Comparison of ENCODE assay signal across 21 cellular contexts in the genomic region with DNA sequence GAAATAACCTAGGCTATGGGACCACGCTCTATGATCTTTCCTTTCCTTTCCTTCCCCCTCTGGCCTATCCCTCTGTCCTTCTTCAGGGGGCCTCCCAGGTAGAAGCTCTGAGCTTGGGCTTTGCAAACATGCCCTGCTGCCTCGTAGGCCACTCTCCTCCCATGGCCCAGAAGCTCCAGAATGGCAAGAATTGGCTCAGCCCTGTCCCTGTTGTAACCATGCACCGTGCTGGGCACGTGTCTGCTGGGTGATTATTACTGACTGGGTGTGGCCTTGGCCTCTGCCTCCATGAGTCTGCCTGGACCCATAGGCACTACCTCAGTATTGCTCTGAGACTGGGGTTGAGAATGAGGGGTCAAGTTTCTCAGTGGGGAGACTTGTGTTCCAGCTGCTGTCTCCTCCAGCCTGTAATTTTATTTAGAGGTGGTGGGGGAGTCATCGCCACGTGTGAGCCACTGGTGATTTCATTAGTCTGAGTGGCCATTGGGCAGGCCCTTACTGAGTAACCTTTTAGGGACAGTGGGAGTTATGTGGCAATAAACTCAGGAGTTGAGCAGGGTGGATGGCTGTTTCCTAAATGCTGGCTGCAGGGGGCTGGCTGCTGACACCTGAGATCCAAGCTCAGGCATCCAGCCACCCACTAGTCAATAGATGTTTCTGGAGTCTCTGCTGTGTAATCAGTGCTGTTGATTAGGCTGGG.
DNase-seq lines count a peak whose midpoint lies in the region; ATAC-seq and TF ChIP-seq lines count a peak whose summit lies in the region.
"Had no signal": no experiment of that assay in that cellular context is flagged by ENCODE, and none has a peak within 500 bp of the region (broad histone marks: within the 10 kb centered on the region; RNA-seq: fewer than 3 reads in every experiment).

No MANE protein-coding gene starts in this region.

- H3K4me3 ChIP-seq in GM23248 (no peak overlapping the region), RWPE2 (ENCODE audit: severe bottlenecking) (no peak overlapping the region), sigmoid colon (no peak overlapping the region), esophagus squamous epithelium (no peak overlapping the region)
- H3K4me3 ChIP-seq: PC-9, SJCRH30 had no signal

- H3K27ac ChIP-seq in GM23248 (no peak overlapping the region), RWPE2 (ENCODE audit: poor library complexity, severe bottlenecking) (no peak overlapping the region), sigmoid colon (no peak overlapping the region), esophagus squamous epithelium (no peak overlapping the region)
- H3K27ac ChIP-seq: PC-9, RWPE1, SJCRH30 had no signal

- DNase-seq in GM23248 (peak; percentile 11), RWPE2 (ENCODE audit: low spot score) (no peak), sigmoid colon (peak; percentile 24), esophagus squamous epithelium (lab: John Stamatoyannopoulos, UW) (no peak)
- DNase-seq: C1 segment of cervical spinal cord, DND-41, GF-D8, HCEC 1CT, KG1, MV-4-11, NCI-H1694 treated with DMSO at 0.1 percent for 48 hours, NCI-H2107, NCI-H2227 treated with DMSO at 0.1 percent for 48 hours, NCI-H510A treated with DMSO at 0.1 percent for 48 hours, PC-9, SJCRH30, SW 1271 had no signal

- no peaks in the 10 kb centered on the region for H3F3A ChIP-seq in GM23248 (ENCODE audit: insufficient read depth)

- H3K4me1 ChIP-seq in GM23248 (ENCODE audit: insufficient read depth) (no peaks in the 10 kb centered on the region), RWPE2 (ENCODE audit: insufficient read depth, poor library complexity, severe bottlenecking) (peaks cover 6% of the 10 kb centered on the region), sigmoid colon (no peaks in the 10 kb centered on the region), esophagus squamous epithelium (no peaks in the 10 kb centered on the region)
- H3K4me1 ChIP-seq: SJCRH30 had no signal

- no peak overlapping the region for H3K4me2 ChIP-seq in GM23248 (ENCODE audit: unreplicated experiment)
- H3K4me2 ChIP-seq: PC-9 had no signal

- no peaks in the 10 kb centered on the region for H3K9me2 ChIP-seq in GM23248 (ENCODE audit: insufficient read depth)

- no peak overlapping the region for H2AFZ ChIP-seq in GM23248
- H2AFZ ChIP-seq: PC-9 had no signal

- H3K9ac ChIP-seq in GM23248, result no peak overlapping the region

- H3K9me3 ChIP-seq in GM23248 (ENCODE audit: low read depth), result no peaks in the 10 kb centered on the region
- H3K9me3 ChIP-seq in RWPE2 (ENCODE audit: severe bottlenecking), result no peaks in the 10 kb centered on the region
- no peaks in the 10 kb centered on the region for H3K9me3 ChIP-seq in sigmoid colon
- H3K9me3 ChIP-seq in esophagus squamous epithelium, result no peaks in the 10 kb centered on the region
- H3K9me3 ChIP-seq: SJCRH30 had no signal

- no peak for TF ChIP-seq EP300 in sigmoid colon (IDR thresholded peaks at IDR 0.05)

- TF ChIP-seq POLR2A in sigmoid colon (IDR thresholded peaks at IDR 0.05) (no peak), esophagus squamous epithelium (IDR thresholded peaks at IDR 0.05) (no peak)

- in situ Hi-C loops in GM23248 (cut with MboI), result no loop called here

- intact Hi-C loops in sigmoid colon (cut with DNase I) (no loop called here), esophagus squamous epithelium (cut with DNase I) (no loop called here)

- H3K36me3 ChIP-seq in GM23248 (ENCODE audit: low read depth) (no peaks in the 10 kb centered on the region), RWPE2 (ENCODE audit: low read depth) (no peaks in the 10 kb centered on the region), sigmoid colon (no peaks in the 10 kb centered on the region), esophagus squamous epithelium (no peaks in the 10 kb centered on the region)

- H4K20me1 ChIP-seq in GM23248 (ENCODE audit: insufficient read depth), result no peaks in the 10 kb centered on the region

- ATAC-seq in RWPE2 (ENCODE audit: low read depth) (0 out of 3 replicates have a peak, but pooled peaks have one; percentile 23), esophagus mucosa (peak; percentile 62), HG03432 (IDR thresholded peaks at IDR 0.05; ENCODE audit: unreplicated experiment) (no peak), HG03378 (IDR thresholded peaks at IDR 0.05; ENCODE audit: unreplicated experiment) (no peak)

- H3K27me3 ChIP-seq in GM23248 (replicated peaks; ENCODE audit: insufficient read depth) (peaks cover 23% of the 10 kb centered on the region), RWPE2 (ENCODE audit: insufficient read depth, poor library complexity, severe bottlenecking) (no peaks in the 10 kb centered on the region), sigmoid colon (no peaks in the 10 kb centered on the region), esophagus squamous epithelium (peaks cover 0 to 17% (median 0%) of the 10 kb centered on the region in 4 donors)
- H3K27me3 ChIP-seq: SJCRH30 had no signal

- no peaks in the 10 kb centered on the region for H3K79me2 ChIP-seq in GM23248 (ENCODE audit: insufficient read depth)

- TF ChIP-seq CTCF in RWPE2 (IDR thresholded peaks at IDR 0.05; ENCODE audit: poor library complexity, severe bottlenecking), result no peak
- TF ChIP-seq CTCF in sigmoid colon (IDR thresholded peaks at IDR 0.05), result no peak
- TF ChIP-seq CTCF in esophagus squamous epithelium (IDR thresholded peaks at IDR 0.05), result no peak

- 76 to 81% methylated on average over 6 of the region's 6 CpGs for WGBS in GM23248 (ENCODE audit: low coverage in 1 of 2, low lambda C conversion rate in 2 of 2, missing lambda C conversion rate in 2 of 2), 2 experiments
- WGBS in sigmoid colon, 2 donors, result 76 to 83% methylated on average over 6 of the region's 6 CpGs
- 69 to 82% methylated on average over 4 to 6 of the region's 6 CpGs for WGBS in esophagus squamous epithelium, 2 donors

Comparison
In these comparisons a context has a peak if more than half of its experiments do, and no peak if none do; other contexts are left out.
1. DNase-seq: peak in GM23248 (single experiment) and sigmoid colon (single experiment); none in RWPE2 (single experiment) and esophagus squamous epithelium (single experiment).
2. ATAC-seq: peak in RWPE2 (single experiment) and esophagus mucosa (single experiment); none in HG03432 (single experiment) and HG03378 (single experiment).